Comparison of ENCODE assay signal across 11 cellular contexts in the genomic region with DNA sequence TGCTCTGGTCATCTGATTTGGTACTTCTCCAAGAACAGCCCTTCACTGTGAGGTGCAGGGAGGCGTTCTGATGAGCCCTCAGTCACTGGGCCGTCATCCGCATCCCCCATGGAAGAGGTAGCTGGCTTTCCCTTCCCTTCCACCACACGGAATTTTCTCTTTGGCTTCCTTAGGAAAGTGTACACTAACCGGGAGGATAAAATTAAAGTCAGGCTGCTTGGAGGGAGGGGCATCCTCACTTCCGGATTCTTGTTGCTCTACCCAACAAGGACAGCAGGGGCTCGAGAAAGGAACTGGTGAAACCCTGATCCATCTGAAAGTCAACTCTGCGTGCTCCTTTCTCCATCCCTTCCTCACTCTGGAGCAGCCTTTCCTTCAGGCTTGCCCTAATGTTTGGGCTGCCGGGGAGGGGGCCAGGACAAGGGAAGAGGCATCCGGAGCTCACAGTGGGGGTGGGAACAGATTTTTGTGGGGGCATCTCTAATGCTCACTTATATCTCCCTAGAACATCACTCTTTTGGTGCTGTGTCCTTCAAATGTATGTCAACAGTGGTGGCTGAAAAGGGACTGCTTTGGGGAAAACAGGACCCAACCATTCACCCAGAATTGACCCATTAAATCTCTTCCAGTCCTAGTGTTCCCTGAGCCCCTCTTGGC.
DNase-seq lines count a peak whose midpoint lies in the region; ATAC-seq and TF ChIP-seq lines count a peak whose summit lies in the region.
"Had no signal": no experiment of that assay in that cellular context is flagged by ENCODE, and none has a peak within 500 bp of the region (broad histone marks: within the 10 kb centered on the region; RNA-seq: fewer than 3 reads in every experiment).

No MANE protein-coding gene starts in this region.

- TF ChIP-seq CTCF in PC-9 (conservative IDR thresholded peaks at IDR 0.05), result no peak

- H3F3A ChIP-seq in PC-9 (ENCODE audit: insufficient read depth, low read depth), result no peaks in the 10 kb centered on the region

- no peak overlapping the region for H3K4me3 ChIP-seq in PC-9

- no peaks in the 10 kb centered on the region for H3K4me1 ChIP-seq in PC-9 (replicated peaks; ENCODE audit: insufficient read depth)

- CTCF ChIA-PET in HEK293T (lab: Yijun Ruan, JAX) (no interaction called here), PC-9 (lab: Charles Lee) (no interaction called here)
- CTCF ChIA-PET in activated CD4-positive, alpha-beta memory T cell treated with anti-CD3 and anti-CD28 coated beads for 36 hours (lab: Charles Lee), result interaction anchor here (4.5 kb wide), 1 partner anchor 10 kb away, joined by 25 read pairs; no protein-coding TSS in a partner anchor

- no peak for DNase-seq in T-helper 1 cell
- peak; percentile 37 for DNase-seq in HEK293T (ENCODE audit: extremely low spot score)
- no peak for DNase-seq in activated CD4-positive, alpha-beta memory T cell treated with anti-CD3 and anti-CD28 coated beads for 36 hours
- no peak for DNase-seq in naive B cell
- no peak for DNase-seq in NCI-H146 treated with DMSO at 0.1 percent for 48 hours (lab: John Stamatoyannopoulos, UW; ENCODE audit: unreplicated experiment)
- no peak for DNase-seq in PC-9
- DNase-seq: stimulated activated naive CD4-positive, alpha-beta T cell treated with Interleukin-2 at 50 U/mL for 16 hours; T1000 had no signal

- no peak overlapping the region for H3K27ac Mint-ChIP-seq in T-helper 1 cell treated with Interleukin-12 subunit alpha and Interleukin-12 subunit beta and Interleukin-4 antibody, amounts not matched to agents 30 μg/mL and 1 μg/mL, for 36 hours
- H3K27ac Mint-ChIP-seq in activated CD4-positive, alpha-beta memory T cell treated with anti-CD3 and anti-CD28 coated beads for 36 hours, result no peak overlapping the region
- peak overlapping the region in 3 of 6 donors; percentile 22 to 42 (median 33) for H3K27ac Mint-ChIP-seq in naive B cell
- H3K27ac Mint-ChIP-seq: memory B cell had no signal

- peaks cover 100% of the 10 kb centered on the region for H3K27me3 ChIP-seq in PC-9 (ENCODE audit: insufficient read depth, low read depth)

- no peaks in the 10 kb centered on the region for H3K9me2 ChIP-seq in PC-9 (ENCODE audit: insufficient read depth)

- POLR2A ChIA-PET in HEK293T (lab: Yijun Ruan, JAX) (no interaction called here), PC-9 (lab: Charles Lee; ENCODE audit: unreplicated experiment) (no interaction called here)
- POLR2A ChIA-PET in activated CD4-positive, alpha-beta memory T cell treated with anti-CD3 and anti-CD28 coated beads for 36 hours (lab: Charles Lee), result no interaction called here

- no peaks in the 10 kb centered on the region for H4K20me1 ChIP-seq in PC-9 (ENCODE audit: insufficient read depth)

- H3K27ac ChIP-seq in PC-9, result no peak overlapping the region

- H3K9me3 ChIP-seq in PC-9 (ENCODE audit: insufficient read depth, low read depth), result no peaks in the 10 kb centered on the region

- H3K79me2 ChIP-seq in PC-9 (ENCODE audit: low read depth), result no peaks in the 10 kb centered on the region

- peaks cover 37% of the 10 kb centered on the region for H3K27me3 Mint-ChIP-seq in T-helper 1 cell treated with Interleukin-12 subunit alpha and Interleukin-12 subunit beta and Interleukin-4 antibody, amounts not matched to agents 30 μg/mL and 1 μg/mL, for 36 hours (ENCODE audit: low read depth)
- peaks cover 19% of the 10 kb centered on the region for H3K27me3 Mint-ChIP-seq in activated CD4-positive, alpha-beta memory T cell treated with anti-CD3 and anti-CD28 coated beads for 36 hours
- H3K27me3 Mint-ChIP-seq in naive B cell, result peaks cover 11 to 34% (median 29%) of the 10 kb centered on the region in 3 donors

- BruUV-seq in PC-9 (replicated peaks; lab: Mats Ljungman, UMichigan), result no TSS peak

- H3K4me1 Mint-ChIP-seq in T-helper 1 cell treated with Interleukin-12 subunit alpha and Interleukin-12 subunit beta and Interleukin-4 antibody, amounts not matched to agents 30 μg/mL and 1 μg/mL, for 36 hours (ENCODE audit: low read depth), result peaks cover 27% of the 10 kb centered on the region
- peaks cover 19% of the 10 kb centered on the region for H3K4me1 Mint-ChIP-seq in activated CD4-positive, alpha-beta memory T cell treated with anti-CD3 and anti-CD28 coated beads for 36 hours (ENCODE audit: low read depth)
- peaks cover 15 to 42% (median 37%) of the 10 kb centered on the region in 3 donors for H3K4me1 Mint-ChIP-seq in naive B cell

- H3K36me3 Mint-ChIP-seq in T-helper 1 cell treated with Interleukin-12 subunit alpha and Interleukin-12 subunit beta and Interleukin-4 antibody, amounts not matched to agents 30 μg/mL and 1 μg/mL, for 36 hours (ENCODE audit: low read depth), result peaks cover 4% of the 10 kb centered on the region
- no peaks in the 10 kb centered on the region for H3K36me3 Mint-ChIP-seq in activated CD4-positive, alpha-beta memory T cell treated with anti-CD3 and anti-CD28 coated beads for 36 hours
- no peaks in the 10 kb centered on the region for H3K36me3 Mint-ChIP-seq in naive B cell
- H3K36me3 Mint-ChIP-seq: memory B cell had no signal

- no peak for ATAC-seq in naive B cell (ENCODE audit: low read depth in 2 of 2)
- no peak for ATAC-seq in GM21619 (IDR thresholded peaks at IDR 0.05; ENCODE audit: unreplicated experiment)

- H3K9me3 Mint-ChIP-seq in T-helper 1 cell treated with Interleukin-12 subunit alpha and Interleukin-12 subunit beta and Interleukin-4 antibody, amounts not matched to agents 30 μg/mL and 1 μg/mL, for 36 hours, result no peaks in the 10 kb centered on the region
- H3K9me3 Mint-ChIP-seq in activated CD4-positive, alpha-beta memory T cell treated with anti-CD3 and anti-CD28 coated beads for 36 hours, result no peaks in the 10 kb centered on the region
- H3K9me3 Mint-ChIP-seq in naive B cell, result no peaks in the 10 kb centered on the region
- H3K9me3 Mint-ChIP-seq: memory B cell had no signal

- no peak overlapping the region for H3K4me2 ChIP-seq in PC-9

- no peak overlapping the region for H2AFZ ChIP-seq in PC-9

- intact Hi-C loops in activated CD4-positive, alpha-beta memory T cell treated with anti-CD3 and anti-CD28 coated beads for 36 hours (cut with micrococcal nuclease), result loop anchor here (5.0 kb wide), 1 partner anchor 306 kb away; no protein-coding TSS in a partner anchor
- intact Hi-C loops in PC-9 (cut with micrococcal nuclease; ENCODE audit: unreplicated experiment), result no loop called here

- H3K36me3 ChIP-seq in PC-9 (ENCODE audit: low read depth), result no peaks in the 10 kb centered on the region

- H3K4me3 Mint-ChIP-seq in T-helper 1 cell treated with Interleukin-12 subunit alpha and Interleukin-12 subunit beta and Interleukin-4 antibody, amounts not matched to agents 30 μg/mL and 1 μg/mL, for 36 hours, result peak overlapping the region; percentile 22
- peak overlapping the region; percentile 7 for H3K4me3 Mint-ChIP-seq in activated CD4-positive, alpha-beta memory T cell treated with anti-CD3 and anti-CD28 coated beads for 36 hours
- H3K4me3 Mint-ChIP-seq in naive B cell, result peak overlapping the region; percentile 49 to 100 (median 88)
- H3K4me3 Mint-ChIP-seq: memory B cell had no signal

TF ChIP-seq in HEK293T, 16 proteins besides CTCF, POLR2A, EP300 and RAD21:
- TF ChIP-seq CTBP1 (IDR thresholded peaks at IDR 0.05; ENCODE audit: borderline replicate concordance) (no peak), ARNT (IDR thresholded peaks at IDR 0.05) (no peak)

Comparison
In these comparisons a context has a peak if more than half of its experiments do, and no peak if none do; other contexts are left out.
1. H3K4me3 Mint-ChIP-seq: peak in every context shown above with its lines; median percentile 88 in naive B cell; 22 in T-helper 1 cell treated with Interleukin-12 subunit alpha and Interleukin-12 subunit beta and Interleukin-4 antibody, amounts not matched to agents 30 μg/mL and 1 μg/mL, for 36 hours; 7 in activated CD4-positive, alpha-beta memory T cell treated with anti-CD3 and anti-CD28 coated beads for 36 hours.